ENCODE assay signal across 20 cellular contexts in the genomic region with DNA sequence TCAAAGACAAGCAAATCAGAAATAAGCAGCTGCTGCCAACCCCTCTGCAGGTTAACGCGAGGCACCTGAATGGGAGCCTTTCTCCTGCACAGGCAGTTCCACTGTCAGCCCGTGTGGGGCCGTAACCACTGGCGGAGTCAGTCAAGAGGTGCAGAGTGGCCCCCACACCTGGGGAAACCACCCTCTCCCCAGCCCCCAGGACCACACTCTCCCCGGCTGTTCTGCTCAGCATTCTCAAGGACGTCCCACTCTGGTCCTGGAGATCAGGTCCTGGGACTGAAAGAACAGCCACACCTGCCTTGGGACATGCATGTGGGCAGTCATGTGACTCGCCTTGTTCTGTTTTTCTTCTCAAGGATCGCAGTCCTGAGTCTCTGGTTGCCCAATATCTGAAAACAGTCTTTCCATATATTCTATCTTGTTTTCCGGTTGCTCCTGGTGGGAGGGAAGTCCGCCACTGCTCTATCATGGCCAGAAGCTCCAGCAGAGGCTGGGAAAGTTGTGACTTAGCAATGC.
"Had no signal": no experiment of that assay in that cellular context is flagged by ENCODE, and none has a peak within 500 bp of the region (broad histone marks: within the 10 kb centered on the region; RNA-seq: fewer than 3 reads in every experiment).

No MANE protein-coding gene starts in this region.

- H3K27me3 ChIP-seq: pancreas, right lobe of liver, testis had no signal

- H3K4me3 Mint-ChIP-seq: memory B cell; natural killer cell; stimulated activated effector memory CD8-positive, alpha-beta T cell treated with anti-CD3 and anti-CD28 coated beads, Interleukin-12 subunit alpha, Interleukin-12 subunit beta, amount 100 ng/mL, for 72 hours; type B pancreatic cell had no signal

- H3K36me3 Mint-ChIP-seq: memory B cell; natural killer cell; stimulated activated effector memory CD8-positive, alpha-beta T cell treated with anti-CD3 and anti-CD28 coated beads, Interleukin-12 subunit alpha, Interleukin-12 subunit beta, amount 100 ng/mL, for 72 hours; type B pancreatic cell had no signal

- H3K4me1 Mint-ChIP-seq: memory B cell; natural killer cell; stimulated activated effector memory CD8-positive, alpha-beta T cell treated with anti-CD3 and anti-CD28 coated beads, Interleukin-12 subunit alpha, Interleukin-12 subunit beta, amount 100 ng/mL, for 72 hours had no signal

- H3K4me2 ChIP-seq: smooth muscle cell had no signal

- H3K9me3 ChIP-seq: pancreas, right lobe of liver, testis, tibial artery had no signal

- ATAC-seq: left lobe of liver; natural killer cell; pancreas; right lobe of liver; stimulated activated effector memory CD8-positive, alpha-beta T cell treated with anti-CD3 and anti-CD28 coated beads, Interleukin-12 subunit alpha, Interleukin-12 subunit beta, amount 100 ng/mL, for 72 hours had no signal

- H3K27ac Mint-ChIP-seq: memory B cell; natural killer cell; stimulated activated effector memory CD8-positive, alpha-beta T cell treated with anti-CD3 and anti-CD28 coated beads, Interleukin-12 subunit alpha, Interleukin-12 subunit beta, amount 100 ng/mL, for 72 hours; type B pancreatic cell had no signal

- H3K4me1 ChIP-seq: pancreas, right lobe of liver, testis, tibial artery had no signal

- H3K9me3 Mint-ChIP-seq: memory B cell; natural killer cell; stimulated activated effector memory CD8-positive, alpha-beta T cell treated with anti-CD3 and anti-CD28 coated beads, Interleukin-12 subunit alpha, Interleukin-12 subunit beta, amount 100 ng/mL, for 72 hours; type B pancreatic cell had no signal

- H3K27ac ChIP-seq: coronary artery, pancreas, right lobe of liver, testis, tibial artery had no signal

- DNase-seq: dermis blood vessel endothelial cell; kidney; natural killer cell; occipital lobe; pancreas; retina; right lobe of liver; stimulated activated CD4-positive, alpha-beta T cell treated with anti-CD3 and anti-CD28 coated beads, Interleukin-12 subunit alpha, Interleukin-12 subunit beta, amount 100 ng/mL, for 4 hours; stimulated activated CD4-positive, alpha-beta T cell treated with anti-CD3 and anti-CD28 coated beads, Interleukin-2, amount 100 ng/mL, for 24 hours; stimulated activated CD4-positive, alpha-beta T cell treated with anti-CD3 and anti-CD28 coated beads, Interleukin-4, amount 100 ng/mL, for 24 hours; stimulated activated naive CD4-positive, alpha-beta T cell treated with Interleukin-2 at 50 U/mL for 16 hours; substantia nigra; testis had no signal
